ENCODE assay signal across 8 cellular contexts in genomic region chr4:54941994-54942552, GRCh38.
DNase-seq lines count a peak whose midpoint lies in the region; ATAC-seq, FAIRE-seq and TF ChIP-seq lines count a peak whose summit lies in the region.
"Had no signal": no experiment of that assay in that cellular context is flagged by ENCODE, and none has a peak within 500 bp of the region (broad histone marks: within the 10 kb centered on the region; RNA-seq: fewer than 3 reads in every experiment).

No MANE protein-coding gene starts in this region.

- peaks cover 34% of the 10 kb centered on the region for H3K4me1 Mint-ChIP-seq in T-helper 1 cell treated with Interleukin-12 subunit alpha and Interleukin-12 subunit beta and Interleukin-4 antibody, amounts not matched to agents 30 μg/mL and 1 μg/mL, for 36 hours (ENCODE audit: low read depth)

- H3K27ac ChIP-seq in left ventricle myocardium inferior (replicated peaks), result peak overlapping the region; percentile 42
- H3K27ac ChIP-seq: parathyroid adenoma had no signal

- DNase-seq in left ventricle myocardium inferior (peak; percentile 18), NCI-H2196 (lab: John Stamatoyannopoulos, UW; ENCODE audit: unreplicated experiment) (no peak), glomerular visceral epithelial cell (ENCODE audit: extremely low spot score) (no peak), GM12892 (ENCODE audit: insufficient read length) (no peak)

- ATAC-seq in GM19043 (IDR thresholded peaks at IDR 0.05; ENCODE audit: low read depth, unreplicated experiment) (peak; percentile 83), HG02973 (IDR thresholded peaks at IDR 0.05; ENCODE audit: unreplicated experiment) (peak; percentile 61)

- no peak for TF ChIP-seq POLR2A in GM12892 (IDR thresholded peaks at IDR 0.05; ENCODE audit: low read depth, low read length)

- H3K4me3 ChIP-seq in left ventricle myocardium inferior, result peak overlapping the region; percentile 29

- peaks cover 17% of the 10 kb centered on the region for H3K27me3 ChIP-seq in left ventricle myocardium inferior (ENCODE audit: low read depth)

- no peaks in the 10 kb centered on the region for H3K9me3 Mint-ChIP-seq in T-helper 1 cell treated with Interleukin-12 subunit alpha and Interleukin-12 subunit beta and Interleukin-4 antibody, amounts not matched to agents 30 μg/mL and 1 μg/mL, for 36 hours

- peak overlapping the region; percentile 68 for H3K4me3 Mint-ChIP-seq in T-helper 1 cell treated with Interleukin-12 subunit alpha and Interleukin-12 subunit beta and Interleukin-4 antibody, amounts not matched to agents 30 μg/mL and 1 μg/mL, for 36 hours

- no peaks in the 10 kb centered on the region for H3K36me3 Mint-ChIP-seq in T-helper 1 cell treated with Interleukin-12 subunit alpha and Interleukin-12 subunit beta and Interleukin-4 antibody, amounts not matched to agents 30 μg/mL and 1 μg/mL, for 36 hours (ENCODE audit: low read depth)

- TF ChIP-seq CTCF in left ventricle myocardium inferior (IDR thresholded peaks at IDR 0.05; ENCODE audit: borderline replicate concordance), result no peak

- peaks cover 3% of the 10 kb centered on the region for H3K27me3 Mint-ChIP-seq in T-helper 1 cell treated with Interleukin-12 subunit alpha and Interleukin-12 subunit beta and Interleukin-4 antibody, amounts not matched to agents 30 μg/mL and 1 μg/mL, for 36 hours (ENCODE audit: low read depth)

- intact Hi-C loops in left ventricle myocardium inferior (cut with micrococcal nuclease), result no loop called here

- FAIRE-seq in GM12892 (lab: Jason Lieb, UNC), result no peak

- peaks cover 10% of the 10 kb centered on the region for H3K4me1 ChIP-seq in left ventricle myocardium inferior
- H3K4me1 ChIP-seq: parathyroid adenoma had no signal

- no peaks in the 10 kb centered on the region for H3K9me3 ChIP-seq in left ventricle myocardium inferior (replicated peaks)

- H3K36me3 ChIP-seq in left ventricle myocardium inferior, result no peaks in the 10 kb centered on the region

- H3K27ac Mint-ChIP-seq in T-helper 1 cell treated with Interleukin-12 subunit alpha and Interleukin-12 subunit beta and Interleukin-4 antibody, amounts not matched to agents 30 μg/mL and 1 μg/mL, for 36 hours, result peak overlapping the region; percentile 85
